ENCODE assay signal across 17 cellular contexts in genomic region chr12:117100851-117101673, GRCh38. TPM values are rescaled to one million over a fixed set of nuclear protein-coding genes. Genes with fewer than 3 reads are reported as not detected.
DNase-seq lines count a peak whose midpoint lies in the region; ATAC-seq and TF ChIP-seq lines count a peak whose summit lies in the region.
"Had no signal": no experiment of that assay in that cellular context is flagged by ENCODE, and none has a peak within 500 bp of the region (broad histone marks: within the 10 kb centered on the region; RNA-seq: fewer than 3 reads in every experiment).

No MANE protein-coding gene starts in this region.

- no peak for TF ChIP-seq POLR2A in gastrocnemius medialis (IDR thresholded peaks at IDR 0.05)

- peak overlapping the region in 3 of 4 donors; percentile 27 to 50 (median 41) for H3K27ac ChIP-seq in gastrocnemius medialis
- H3K27ac ChIP-seq: HL-60, spleen had no signal

- peak; percentile 23 for DNase-seq in NCI-H510A treated with DMSO at 0.1 percent for 48 hours (lab: John Stamatoyannopoulos, UW)
- DNase-seq in NCI-H510A (lab: John Stamatoyannopoulos, UW) = no peak
- DNase-seq in SIG-M5 (lab: John Stamatoyannopoulos, UW) = peak; percentile 21
- no peak for DNase-seq in gastrocnemius medialis
- no peak for DNase-seq in activated naive CD8-positive, alpha-beta T cell treated with anti-CD3 and anti-CD28 coated beads for 36 hours
- no peak for DNase-seq in stimulated activated naive CD4-positive, alpha-beta T cell treated with Interleukin-2 at 50 U/mL for 16 hours (lab: John Stamatoyannopoulos, UW)
- DNase-seq: activated effector memory CD4-positive, alpha-beta T cell treated with Interleukin-2 at 50 U/mL for 16 hours; left cardiac atrium; spleen; stimulated activated naive CD4-positive, alpha-beta T cell had no signal

- H3K4me3 ChIP-seq in Loucy (ENCODE audit: low read length, poor library complexity, severe bottlenecking) (no peak overlapping the region), gastrocnemius medialis (no peak overlapping the region)
- H3K4me3 ChIP-seq: spleen had no signal

- H3K4me2 ChIP-seq in Loucy (ENCODE audit: low read depth, low read length, poor library complexity, severe bottlenecking) = peak overlapping the region; percentile 99

- no peak overlapping the region for H3K27ac Mint-ChIP-seq in activated naive CD8-positive, alpha-beta T cell treated with anti-CD3 and anti-CD28 coated beads for 36 hours

- no peak for ATAC-seq in gastrocnemius medialis
- no peak for ATAC-seq in activated CD4-positive, CD25-positive, alpha-beta regulatory T cell treated with anti-CD3 and anti-CD28 coated beads, Interleukin-2, amount 50 U/mL, for 24 hours

- H3K9ac ChIP-seq in Loucy (ENCODE audit: low read depth, low read length, poor library complexity, severe bottlenecking) = peak overlapping the region; percentile 6

- H2AFZ ChIP-seq in Loucy (ENCODE audit: low read length) = no peak overlapping the region

- intact Hi-C loops in gastrocnemius medialis (cut with DNase I; ENCODE audit: low total_unique reads) = no loop called here

- no peaks in the 10 kb centered on the region for H3K9me3 ChIP-seq in Loucy (ENCODE audit: insufficient read depth, low read depth, low read length)
- no peaks in the 10 kb centered on the region for H3K9me3 ChIP-seq in gastrocnemius medialis
- H3K9me3 ChIP-seq: spleen had no signal

- no peaks in the 10 kb centered on the region for H3K9me2 ChIP-seq in Loucy (replicated peaks; ENCODE audit: low read depth, low read length)

- peaks cover 24% of the 10 kb centered on the region for H3K27me3 Mint-ChIP-seq in activated naive CD8-positive, alpha-beta T cell treated with anti-CD3 and anti-CD28 coated beads for 36 hours

- peaks cover 12% of the 10 kb centered on the region for H3K4me1 Mint-ChIP-seq in activated naive CD8-positive, alpha-beta T cell treated with anti-CD3 and anti-CD28 coated beads for 36 hours

- H3K4me1 ChIP-seq in Loucy (ENCODE audit: insufficient read depth, low read length, poor library complexity, severe bottlenecking) = peaks cover 54% of the 10 kb centered on the region
- no peaks in the 10 kb centered on the region for H3K4me1 ChIP-seq in gastrocnemius medialis

- TF ChIP-seq CTCF in Loucy (conservative IDR thresholded peaks at IDR 0.05; ENCODE audit: low read length) (no peak), gastrocnemius medialis (IDR thresholded peaks at IDR 0.05 in 4 of 5, conservative IDR thresholded peaks at IDR 0.05 in 1 of 5) (no peak)

- H3K79me2 ChIP-seq in Loucy (ENCODE audit: insufficient read depth, low read length) = peaks cover 32% of the 10 kb centered on the region

- in situ Hi-C loops in gastrocnemius medialis (cut with MboI; ENCODE audit: low sequenced_read_pairs in 4 of 4) = no loop called here

- H3K4me3 Mint-ChIP-seq in activated naive CD8-positive, alpha-beta T cell treated with anti-CD3 and anti-CD28 coated beads for 36 hours = no peak overlapping the region

- H3K36me3 Mint-ChIP-seq in activated naive CD8-positive, alpha-beta T cell treated with anti-CD3 and anti-CD28 coated beads for 36 hours = no peaks in the 10 kb centered on the region

- no peaks in the 10 kb centered on the region for H3F3A ChIP-seq in Loucy (ENCODE audit: low read depth)

- H4K20me1 ChIP-seq in Loucy (ENCODE audit: insufficient read depth, low read length, poor library complexity, severe bottlenecking) = peaks cover 30% of the 10 kb centered on the region

- no peaks in the 10 kb centered on the region for H3K27me3 ChIP-seq in Loucy (ENCODE audit: insufficient read depth, low read length, poor library complexity, severe bottlenecking)
- H3K27me3 ChIP-seq in gastrocnemius medialis = peaks cover 52 to 61% (median 53%) of the 10 kb centered on the region in 3 donors

- H3K36me3 ChIP-seq in Loucy (ENCODE audit: insufficient read depth, low read length) (no peaks in the 10 kb centered on the region), gastrocnemius medialis (no peaks in the 10 kb centered on the region)
- H3K36me3 ChIP-seq: spleen had no signal

- H3K9me3 Mint-ChIP-seq in activated naive CD8-positive, alpha-beta T cell treated with anti-CD3 and anti-CD28 coated beads for 36 hours = no peaks in the 10 kb centered on the region

RNA-seq across cellular contexts. Expression of gene TESC, which starts 1.8 kb away (rescaled TPM):
- total RNA-seq in gastrocnemius medialis = 1 to 10 TPM; 1.2 to 4.1 (median 2.5) TPM
- 10 to 100 TPM; 28.6 to 29.7 TPM for total RNA-seq in activated naive CD8-positive, alpha-beta T cell treated with anti-CD3 and anti-CD28 coated beads for 36 hours
- total RNA-seq: chondrocyte, fibroblast of villous mesenchyme, LHCN-M2, myocyte had no signal

Comparison
In these comparisons a context has a peak if more than half of its experiments do, and no peak if none do; other contexts are left out.
1. DNase-seq: peak in NCI-H510A treated with DMSO at 0.1 percent for 48 hours (single experiment) and SIG-M5 (single experiment); none in NCI-H510A (single experiment), gastrocnemius medialis (0 of 2), activated naive CD8-positive, alpha-beta T cell treated with anti-CD3 and anti-CD28 coated beads for 36 hours (single experiment) and stimulated activated naive CD4-positive, alpha-beta T cell treated with Interleukin-2 at 50 U/mL for 16 hours (single experiment).
2. RNA of gene TESC, which starts 1.8 kb away (total RNA-seq): 28.6 to 29.7 TPM in activated naive CD8-positive, alpha-beta T cell treated with anti-CD3 and anti-CD28 coated beads for 36 hours; 1.2 to 4.1 TPM in gastrocnemius medialis; every median in the first group is over 4 times any median in the second.